ENCODE assay signal across 9 cellular contexts in the genomic region with DNA sequence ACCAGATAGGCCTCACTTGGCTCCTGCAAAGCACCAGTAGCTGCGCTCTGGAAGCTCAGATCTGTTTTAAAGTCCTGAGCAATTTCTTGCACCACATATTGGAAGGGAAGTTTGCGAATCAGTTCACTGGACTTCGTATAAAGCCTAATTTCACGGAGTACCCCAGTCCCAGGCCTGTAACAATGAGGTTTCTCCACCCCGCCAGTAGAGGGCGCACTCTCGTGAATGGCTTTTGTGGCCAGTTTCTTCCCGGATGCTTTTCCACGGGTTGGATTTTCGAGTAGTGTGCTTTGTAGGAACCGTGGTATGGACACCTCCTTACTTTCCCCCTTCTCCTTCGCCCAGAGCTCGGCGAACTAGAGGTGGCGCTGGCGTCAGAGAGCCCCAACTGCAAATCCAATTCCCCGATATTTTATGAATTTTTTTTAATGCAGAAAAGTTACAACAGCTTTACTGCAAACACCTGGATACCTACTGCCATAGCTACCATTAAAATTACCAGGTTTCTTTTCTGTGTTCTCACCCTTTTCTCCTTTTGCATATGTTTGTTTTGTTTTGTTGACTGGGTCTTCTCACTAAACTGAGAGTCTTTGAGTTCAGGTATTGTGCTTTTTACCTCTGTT. TPM values are rescaled to one million over a fixed set of nuclear protein-coding genes. Genes with fewer than 3 reads are reported as not detected.
DNase-seq lines count a peak whose midpoint lies in the region; ATAC-seq and TF ChIP-seq lines count a peak whose summit lies in the region.
"Had no signal": no experiment of that assay in that cellular context is flagged by ENCODE, and none has a peak within 500 bp of the region (broad histone marks: within the 10 kb centered on the region; RNA-seq: fewer than 3 reads in every experiment).

No MANE protein-coding gene starts in this region.

- H3K4me3 ChIP-seq in left ventricle myocardium inferior = no peak overlapping the region
- no peak overlapping the region for H3K4me3 ChIP-seq in upper lobe of left lung
- no peak overlapping the region for H3K4me3 ChIP-seq in vagina

- TF ChIP-seq CTCF in left ventricle myocardium inferior (IDR thresholded peaks at IDR 0.05; ENCODE audit: borderline replicate concordance) = peak; percentile 60
- TF ChIP-seq CTCF in upper lobe of left lung (IDR thresholded peaks at IDR 0.05) = peak; percentile 16 to 54 (median 28)
- TF ChIP-seq CTCF in vagina (IDR thresholded peaks at IDR 0.05) = peak in 1 of 3 experiments; percentile 16

- TF ChIP-seq POLR2A in upper lobe of left lung (IDR thresholded peaks at IDR 0.05) (no peak), vagina (IDR thresholded peaks at IDR 0.05) (no peak)

- ATAC-seq in left ventricle myocardium superior (no peak), upper lobe of left lung (ENCODE audit: low FRiP score in 2 of 2) (no peak)

- intact Hi-C loops in left ventricle myocardium inferior (cut with micrococcal nuclease) = no loop called here
- intact Hi-C loops in left ventricle myocardium superior (cut with micrococcal nuclease) = no loop called here
- intact Hi-C loops in vagina (cut with DNase I) = no loop called here

- DNase-seq in left ventricle myocardium inferior (no peak), left ventricle myocardium superior (no peak), UCSD-AML1 (lab: John Stamatoyannopoulos, UW; ENCODE audit: unreplicated experiment) (peak; percentile 51), iPS-NIHi11 (ENCODE audit: low spot score) (peak; percentile 52), upper lobe of left lung (no peak), vagina (ENCODE audit: extremely low spot score in 2 of 2) (no peak), cerebellar cortex (ENCODE audit: low spot score) (no peak), HuH-7 (ENCODE audit: low spot score) (no peak)

- H3K9me3 ChIP-seq in left ventricle myocardium inferior (replicated peaks) = no peaks in the 10 kb centered on the region
- no peaks in the 10 kb centered on the region for H3K9me3 ChIP-seq in upper lobe of left lung
- no peaks in the 10 kb centered on the region for H3K9me3 ChIP-seq in vagina

- 91 to 93% methylated on average over 17 of the region's 17 CpGs for WGBS in upper lobe of left lung, 2 donors

- H3K4me1 ChIP-seq in left ventricle myocardium inferior = peaks cover 58% of the 10 kb centered on the region
- peaks cover 0 to 4% (median 0%) of the 10 kb centered on the region in 4 donors for H3K4me1 ChIP-seq in upper lobe of left lung
- H3K4me1 ChIP-seq in vagina = peaks cover 7% of the 10 kb centered on the region

- H3K27ac ChIP-seq in left ventricle myocardium inferior (replicated peaks) = no peak overlapping the region
- no peak overlapping the region for H3K27ac ChIP-seq in upper lobe of left lung
- H3K27ac ChIP-seq in vagina = no peak overlapping the region

- no peaks in the 10 kb centered on the region for H3K36me3 ChIP-seq in left ventricle myocardium inferior
- no peaks in the 10 kb centered on the region for H3K36me3 ChIP-seq in upper lobe of left lung
- no peaks in the 10 kb centered on the region for H3K36me3 ChIP-seq in vagina

- no peak for TF ChIP-seq EP300 in upper lobe of left lung (IDR thresholded peaks at IDR 0.05)

- H3K27me3 ChIP-seq in left ventricle myocardium inferior (ENCODE audit: low read depth) (no peaks in the 10 kb centered on the region), upper lobe of left lung (no peaks in the 10 kb centered on the region), vagina (no peaks in the 10 kb centered on the region)

RNA-seq across cellular contexts. Expression of a gene that starts 13.3 kb away (rescaled TPM):
- total RNA-seq in left ventricle myocardium inferior = 15.6 TPM
- total RNA-seq in left ventricle myocardium superior = 22.8 TPM
- total RNA-seq in upper lobe of left lung = 10 to 100 TPM in 2 of 6 donors, 1 to 10 TPM in 4; 3.9 to 15.4 (median 6.4) TPM
- 15.0 TPM for total RNA-seq in vagina
- total RNA-seq: T-helper 2 cell treated with Interferon-gamma antibody and Interleukin-4, amounts not matched to agents 100 ng/mL and 5 ng/mL, for 36 hours had no signal

Comparison
In these comparisons a context has a peak if more than half of its experiments do, and no peak if none do; other contexts are left out.
1. DNase-seq: peak in UCSD-AML1 (single experiment) and iPS-NIHi11 (single experiment); none in left ventricle myocardium inferior (single experiment), left ventricle myocardium superior (single experiment), upper lobe of left lung (0 of 2), vagina (0 of 2), cerebellar cortex (single experiment) and HuH-7 (single experiment).